ENCODE assay signal across 10 cellular contexts in the genomic region with DNA sequence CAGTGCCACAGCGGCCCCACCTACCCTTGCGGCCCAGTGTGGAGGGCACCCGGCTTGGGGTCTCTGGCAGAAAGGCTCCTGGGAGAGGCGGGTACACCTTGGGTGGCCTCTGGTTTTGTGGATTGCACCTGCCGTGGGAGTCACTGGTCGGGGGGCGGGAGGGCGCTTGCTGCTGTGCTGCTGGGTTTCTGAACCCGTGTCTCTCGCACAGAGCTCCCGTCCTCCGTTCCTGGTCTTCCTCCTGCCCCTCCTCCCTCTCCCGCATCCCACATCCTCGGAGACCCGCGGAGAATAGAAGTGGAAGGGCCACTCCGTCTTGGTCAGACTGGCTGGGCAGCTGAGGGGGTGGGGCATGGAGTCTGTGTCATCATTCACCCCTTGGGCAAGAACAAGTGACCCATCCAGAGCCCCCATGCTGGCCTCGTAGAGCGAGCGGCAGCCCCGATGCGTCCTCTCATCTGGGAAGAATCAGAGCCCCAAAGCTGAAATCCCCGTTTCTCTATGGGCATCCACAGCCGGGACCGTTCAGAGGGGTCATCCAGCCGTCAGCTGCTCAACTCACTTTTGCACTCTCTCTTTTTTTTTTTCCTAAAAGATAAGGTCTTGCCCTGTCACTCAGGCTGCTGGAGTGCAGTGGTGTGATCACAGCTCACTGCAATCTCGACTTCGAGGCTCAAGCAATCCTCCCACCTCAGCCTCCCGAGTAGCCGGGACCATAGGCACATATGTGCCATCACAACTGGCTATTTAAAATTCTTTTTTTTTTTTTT. TPM values are rescaled to one million over a fixed set of nuclear protein-coding genes. Genes with fewer than 3 reads are reported as not detected.
A peak's percentile ranks its signal among the peaks of the same experiment; 100 is the strongest.
DNase-seq lines count a peak whose midpoint lies in the region; ATAC-seq and TF ChIP-seq lines count a peak whose summit lies in the region.
"Had no signal": no experiment of that assay in that cellular context is flagged by ENCODE, and none has a peak within 500 bp of the region (broad histone marks: within the 10 kb centered on the region; RNA-seq: fewer than 3 reads in every experiment).

No MANE protein-coding gene starts in this region.

- no peak for DNase-seq in activated CD4-positive, alpha-beta memory T cell treated with anti-CD3 and anti-CD28 coated beads, Interleukin-2, amount 10 ng/mL, durations not matched to agents 7 days and 5 days
- DNase-seq in activated CD4-positive, alpha-beta memory T cell treated with anti-CD3 and anti-CD28 coated beads for 36 hours, result no peak
- DNase-seq in ascending aorta (ENCODE audit: low spot score in 2 of 2), result no peak
- no peak for DNase-seq in lower lobe of right lung
- DNase-seq in thoracic aorta (ENCODE audit: low spot score), result no peak
- no peak for DNase-seq in GDM1 (lab: John Stamatoyannopoulos, UW)
- no peak for DNase-seq in middle frontal gyrus (ENCODE audit: extremely low spot score, low spot score)
- no peak for DNase-seq in T1000 (lab: John Stamatoyannopoulos, UW)
- DNase-seq: midbrain, SIG-M5 had no signal

- CTCF ChIA-PET in activated CD4-positive, alpha-beta memory T cell treated with anti-CD3 and anti-CD28 coated beads, Interleukin-2, amount 10 ng/mL, durations not matched to agents 7 days and 5 days (lab: Charles Lee), result no interaction called here
- CTCF ChIA-PET in activated CD4-positive, alpha-beta memory T cell treated with anti-CD3 and anti-CD28 coated beads for 36 hours (lab: Charles Lee), result interaction anchor here (0.9 kb wide), 1 partner anchor 45 kb away, joined by 3 read pairs; no protein-coding TSS in a partner anchor

- H3K36me3 ChIP-seq in ascending aorta (peaks cover 9 to 18% of the 10 kb centered on the region in 2 donors), lower lobe of right lung (peaks cover 24% of the 10 kb centered on the region), thoracic aorta (peaks cover 5% of the 10 kb centered on the region)

- H3K4me1 Mint-ChIP-seq in activated CD4-positive, alpha-beta memory T cell treated with anti-CD3 and anti-CD28 coated beads, Interleukin-2, amount 10 ng/mL, durations not matched to agents 7 days and 5 days, result peaks cover 33% of the 10 kb centered on the region
- peaks cover 26% of the 10 kb centered on the region for H3K4me1 Mint-ChIP-seq in activated CD4-positive, alpha-beta memory T cell treated with anti-CD3 and anti-CD28 coated beads for 36 hours (ENCODE audit: low read depth)

- no peaks in the 10 kb centered on the region for H3K27me3 Mint-ChIP-seq in activated CD4-positive, alpha-beta memory T cell treated with anti-CD3 and anti-CD28 coated beads, Interleukin-2, amount 10 ng/mL, durations not matched to agents 7 days and 5 days
- H3K27me3 Mint-ChIP-seq in activated CD4-positive, alpha-beta memory T cell treated with anti-CD3 and anti-CD28 coated beads for 36 hours, result no peaks in the 10 kb centered on the region

- no peak overlapping the region for H3K4me3 Mint-ChIP-seq in activated CD4-positive, alpha-beta memory T cell treated with anti-CD3 and anti-CD28 coated beads, Interleukin-2, amount 10 ng/mL, durations not matched to agents 7 days and 5 days
- no peak overlapping the region for H3K4me3 Mint-ChIP-seq in activated CD4-positive, alpha-beta memory T cell treated with anti-CD3 and anti-CD28 coated beads for 36 hours

- no peak for ATAC-seq in lower lobe of right lung
- no peak for ATAC-seq in thoracic aorta (ENCODE audit: insufficient number of reproducible peaks, low FRiP score, low read depth)

- POLR2A ChIA-PET in activated CD4-positive, alpha-beta memory T cell treated with anti-CD3 and anti-CD28 coated beads, Interleukin-2, amount 10 ng/mL, durations not matched to agents 7 days and 5 days (lab: Charles Lee), result no interaction called here
- POLR2A ChIA-PET in activated CD4-positive, alpha-beta memory T cell treated with anti-CD3 and anti-CD28 coated beads for 36 hours (lab: Charles Lee), result interaction anchor here (0.7 to 1.5 kb wide), 2 partner anchors 13 to 316 kb away, joined by 3 to 6 read pairs; no protein-coding TSS in a partner anchor

- no peaks in the 10 kb centered on the region for H3K27me3 ChIP-seq in ascending aorta
- H3K27me3 ChIP-seq in lower lobe of right lung (ENCODE audit: low read depth), result no peaks in the 10 kb centered on the region
- H3K27me3 ChIP-seq in thoracic aorta (replicated peaks; ENCODE audit: insufficient read depth), result no peaks in the 10 kb centered on the region

- H3K9me3 Mint-ChIP-seq in activated CD4-positive, alpha-beta memory T cell treated with anti-CD3 and anti-CD28 coated beads, Interleukin-2, amount 10 ng/mL, durations not matched to agents 7 days and 5 days, result no peaks in the 10 kb centered on the region
- H3K9me3 Mint-ChIP-seq in activated CD4-positive, alpha-beta memory T cell treated with anti-CD3 and anti-CD28 coated beads for 36 hours, result no peaks in the 10 kb centered on the region

- H3K4me1 ChIP-seq in ascending aorta (peaks cover 17 to 53% of the 10 kb centered on the region in 2 donors), lower lobe of right lung (peaks cover 67% of the 10 kb centered on the region), thoracic aorta (ENCODE audit: control insufficient read depth in 1 of 2, low read depth in 2 of 2) (peaks cover 16 to 59% of the 10 kb centered on the region in 2 donors)

- H3K4me3 ChIP-seq in ascending aorta (peak overlapping the region; percentile 76 to 91), lower lobe of right lung (no peak overlapping the region), thoracic aorta (peak overlapping the region; percentile 85)

- H3K36me3 Mint-ChIP-seq in activated CD4-positive, alpha-beta memory T cell treated with anti-CD3 and anti-CD28 coated beads, Interleukin-2, amount 10 ng/mL, durations not matched to agents 7 days and 5 days (ENCODE audit: low read depth), result peaks cover 9% of the 10 kb centered on the region
- peaks cover 9% of the 10 kb centered on the region for H3K36me3 Mint-ChIP-seq in activated CD4-positive, alpha-beta memory T cell treated with anti-CD3 and anti-CD28 coated beads for 36 hours

- peak overlapping the region; percentile 92 for H3K27ac Mint-ChIP-seq in activated CD4-positive, alpha-beta memory T cell treated with anti-CD3 and anti-CD28 coated beads, Interleukin-2, amount 10 ng/mL, durations not matched to agents 7 days and 5 days
- no peak overlapping the region for H3K27ac Mint-ChIP-seq in activated CD4-positive, alpha-beta memory T cell treated with anti-CD3 and anti-CD28 coated beads for 36 hours

- H3K9me3 ChIP-seq in ascending aorta (no peaks in the 10 kb centered on the region), lower lobe of right lung (no peaks in the 10 kb centered on the region), thoracic aorta (no peaks in the 10 kb centered on the region)

- intact Hi-C loops in activated CD4-positive, alpha-beta memory T cell treated with anti-CD3 and anti-CD28 coated beads for 36 hours (cut with micrococcal nuclease), result loop anchor here (5.0 kb wide), 1 partner anchor 77 kb away; a partner anchor contains a TSS
- intact Hi-C loops in ascending aorta (cut with DNase I) (loop anchor here (10.0 kb wide), 3 partner anchors 660 to 1100 kb away; a partner anchor contains a TSS), lower lobe of right lung (cut with DNase I) (no loop called here)

- no peak for TF ChIP-seq CTCF in ascending aorta (IDR thresholded peaks at IDR 0.05)
- no peak for TF ChIP-seq CTCF in lower lobe of right lung (IDR thresholded peaks at IDR 0.05)
- TF ChIP-seq CTCF in thoracic aorta (IDR thresholded peaks at IDR 0.05), result no peak

- peak overlapping the region; percentile 98 to 99 for H3K27ac ChIP-seq in ascending aorta
- peak overlapping the region; percentile 94 for H3K27ac ChIP-seq in lower lobe of right lung
- peak overlapping the region; percentile 97 to 99 for H3K27ac ChIP-seq in thoracic aorta

RNA-seq across cellular contexts. Expression of a gene that starts 4.0 kb away (rescaled TPM):
- total RNA-seq in activated CD4-positive, alpha-beta memory T cell treated with anti-CD3 and anti-CD28 coated beads, Interleukin-2, amount 10 ng/mL, durations not matched to agents 7 days and 5 days, result 10 to 100 TPM; 34.1 to 37.6 TPM
- total RNA-seq in activated CD4-positive, alpha-beta memory T cell treated with anti-CD3 and anti-CD28 coated beads for 36 hours, result 10 to 100 TPM; 34.9 to 36.1 TPM
- total RNA-seq in ascending aorta, result 246 TPM
- total RNA-seq in lower lobe of right lung, result 49.7 TPM
- 100 to 1,000 TPM; 111 to 161 TPM for total RNA-seq in thoracic aorta

RNA-seq across cellular contexts. Expression of a gene that starts 21.5 kb away (rescaled TPM):
- not detected for total RNA-seq in activated CD4-positive, alpha-beta memory T cell treated with anti-CD3 and anti-CD28 coated beads, Interleukin-2, amount 10 ng/mL, durations not matched to agents 7 days and 5 days
- total RNA-seq in activated CD4-positive, alpha-beta memory T cell treated with anti-CD3 and anti-CD28 coated beads for 36 hours, result not detected
- total RNA-seq in ascending aorta (not detected), lower lobe of right lung (4.3 TPM), thoracic aorta (1 to 10 TPM in 1 of 2 donors, not detected in 1; 1.5 TPM)

RNA-seq across cellular contexts. Expression of a gene that starts 30.3 kb away (rescaled TPM):
- total RNA-seq in activated CD4-positive, alpha-beta memory T cell treated with anti-CD3 and anti-CD28 coated beads, Interleukin-2, amount 10 ng/mL, durations not matched to agents 7 days and 5 days, result 10 to 100 TPM; 79.2 to 87.5 TPM
- 10 to 100 TPM; 86.4 to 92.5 TPM for total RNA-seq in activated CD4-positive, alpha-beta memory T cell treated with anti-CD3 and anti-CD28 coated beads for 36 hours
- total RNA-seq in ascending aorta (80.7 TPM), lower lobe of right lung (50.8 TPM), thoracic aorta (10 to 100 TPM; 59.8 to 89.6 TPM)

RNA-seq across cellular contexts. Expression of a gene that starts 35.3 kb away (rescaled TPM):
- total RNA-seq in activated CD4-positive, alpha-beta memory T cell treated with anti-CD3 and anti-CD28 coated beads, Interleukin-2, amount 10 ng/mL, durations not matched to agents 7 days and 5 days, result 10 to 100 TPM; 32.7 to 34.9 TPM
- total RNA-seq in activated CD4-positive, alpha-beta memory T cell treated with anti-CD3 and anti-CD28 coated beads for 36 hours, result 10 to 100 TPM; 48.1 to 55.0 TPM
- 34.1 TPM for total RNA-seq in ascending aorta
- total RNA-seq in lower lobe of right lung, result 19.7 TPM
- 10 to 100 TPM; 30.9 to 40.4 TPM for total RNA-seq in thoracic aorta
